Comparison of ENCODE assay signal across 13 cellular contexts in genomic region chr3:71702131-71703024, GRCh38. TPM values are rescaled to one million over a fixed set of nuclear protein-coding genes. Genes with fewer than 3 reads are reported as not detected.
DNase-seq lines count a peak whose midpoint lies in the region; ATAC-seq and TF ChIP-seq lines count a peak whose summit lies in the region.
"Had no signal": no experiment of that assay in that cellular context is flagged by ENCODE, and none has a peak within 500 bp of the region (broad histone marks: within the 10 kb centered on the region; RNA-seq: fewer than 3 reads in every experiment).

No MANE protein-coding gene starts in this region.

- TF ChIP-seq EP300 in SK-N-SH (IDR thresholded peaks at IDR 0.05; ENCODE audit: borderline replicate concordance in 1 of 2, low read depth in 1 of 2, low read length in 1 of 2), result no peak

- 88% methylated on average over 7 of the region's 7 CpGs for WGBS in SK-N-SH (ENCODE audit: low lambda C conversion rate)

- POLR2A ChIA-PET in activated CD4-positive, alpha-beta memory T cell treated with anti-CD3 and anti-CD28 coated beads, Interleukin-2, amount 10 ng/mL, durations not matched to agents 7 days and 5 days (lab: Charles Lee), result interaction anchor here (0.7 to 1.9 kb wide), 8 partner anchors 15 to 498 kb away, joined by 3 to 11 read pairs (median 4); partner anchors contain the start of gene EIF4E3
- POLR2A ChIA-PET in SK-N-SH (lab: Yijun Ruan, JAX), result no interaction called here

- no peaks in the 10 kb centered on the region for H3K79me2 ChIP-seq in SK-N-SH (ENCODE audit: insufficient read depth)

- no peaks in the 10 kb centered on the region for H3K27me3 ChIP-seq in SK-N-SH (ENCODE audit: insufficient read depth)
- H3K27me3 ChIP-seq: Peyer's patch had no signal

- no peak for TF ChIP-seq RAD21 in SK-N-SH (IDR thresholded peaks at IDR 0.05; ENCODE audit: low read length)

- no peaks in the 10 kb centered on the region for H3K4me1 ChIP-seq in SK-N-SH (ENCODE audit: control insufficient read depth in 1 of 2, insufficient read depth in 2 of 2, low read depth in 1 of 2, low read length in 1 of 2)
- H3K4me1 ChIP-seq: Peyer's patch had no signal

- H3K4me2 ChIP-seq in SK-N-SH, result no peak overlapping the region

- H2AFZ ChIP-seq in SK-N-SH (ENCODE audit: low read depth), result no peak overlapping the region

- peak overlapping the region; percentile 64 for H3K4me3 Mint-ChIP-seq in activated CD4-positive, alpha-beta memory T cell treated with anti-CD3 and anti-CD28 coated beads, Interleukin-2, amount 10 ng/mL, durations not matched to agents 7 days and 5 days
- no peak overlapping the region for H3K4me3 Mint-ChIP-seq in chondrocyte (ENCODE audit: unreplicated experiment)

- H3K36me3 Mint-ChIP-seq in activated CD4-positive, alpha-beta memory T cell treated with anti-CD3 and anti-CD28 coated beads, Interleukin-2, amount 10 ng/mL, durations not matched to agents 7 days and 5 days (ENCODE audit: low read depth), result peaks cover 76% of the 10 kb centered on the region
- peaks cover 10% of the 10 kb centered on the region for H3K36me3 Mint-ChIP-seq in chondrocyte (ENCODE audit: low read depth)

- no peaks in the 10 kb centered on the region for H3K27me3 Mint-ChIP-seq in activated CD4-positive, alpha-beta memory T cell treated with anti-CD3 and anti-CD28 coated beads, Interleukin-2, amount 10 ng/mL, durations not matched to agents 7 days and 5 days
- H3K27me3 Mint-ChIP-seq in chondrocyte (ENCODE audit: low read depth), result no peaks in the 10 kb centered on the region

- H3F3A ChIP-seq in SK-N-SH (replicated peaks; ENCODE audit: insufficient read depth), result no peaks in the 10 kb centered on the region

- no peak overlapping the region for H3K9ac ChIP-seq in SK-N-SH

- peaks cover 65% of the 10 kb centered on the region for H3K4me1 Mint-ChIP-seq in activated CD4-positive, alpha-beta memory T cell treated with anti-CD3 and anti-CD28 coated beads, Interleukin-2, amount 10 ng/mL, durations not matched to agents 7 days and 5 days
- H3K4me1 Mint-ChIP-seq in chondrocyte (ENCODE audit: low read depth), result peaks cover 3% of the 10 kb centered on the region

- H4K20me1 ChIP-seq in SK-N-SH (ENCODE audit: insufficient read depth), result no peaks in the 10 kb centered on the region

- H3K27ac ChIP-seq in SK-N-SH (ENCODE audit: low read depth in 2 of 2, low read length in 1 of 2), result no peak overlapping the region

- no peaks in the 10 kb centered on the region for H3K36me3 ChIP-seq in SK-N-SH (replicated peaks in 1 of 2; ENCODE audit: control insufficient read depth in 1 of 2, insufficient read depth in 2 of 2, low read length in 1 of 2)
- H3K36me3 ChIP-seq: HAP-1 had no signal

- CTCF ChIA-PET in activated CD4-positive, alpha-beta memory T cell treated with anti-CD3 and anti-CD28 coated beads, Interleukin-2, amount 10 ng/mL, durations not matched to agents 7 days and 5 days (lab: Charles Lee), result interaction anchor here (0.7 to 2.5 kb wide), 8 partner anchors 9 to 931 kb away, joined by 3 to 10 read pairs (median 4); no protein-coding TSS in a partner anchor
- CTCF ChIA-PET in SK-N-SH (lab: Yijun Ruan, JAX), result interaction anchor here (0.6 to 2.5 kb wide), 3 partner anchors 9 to 1267 kb away, joined by 3 to 14 read pairs (median 4); no protein-coding TSS in a partner anchor

- TF ChIP-seq CTCF in SK-N-SH (IDR thresholded peaks at IDR 0.05) (no peak), chondrocyte (IDR thresholded peaks at IDR 0.05) (no peak)

- H3K9me3 Mint-ChIP-seq in activated CD4-positive, alpha-beta memory T cell treated with anti-CD3 and anti-CD28 coated beads, Interleukin-2, amount 10 ng/mL, durations not matched to agents 7 days and 5 days, result no peaks in the 10 kb centered on the region
- H3K9me3 Mint-ChIP-seq in chondrocyte (ENCODE audit: low read depth), result no peaks in the 10 kb centered on the region

- DNase-seq in stimulated activated CD4-positive, alpha-beta T cell treated with anti-CD3 and anti-CD28 coated beads, Interleukin-1b, Interleukin-23, amount 100 ng/mL, for 48 hours, result peak; percentile 44
- no peak for DNase-seq in stimulated activated CD4-positive, alpha-beta T cell treated with anti-CD3 and anti-CD28 coated beads, Interleukin-12 subunit alpha, Interleukin-12 subunit beta, amount 100 ng/mL, for 4 hours
- peak; percentile 60 for DNase-seq in activated CD4-positive, alpha-beta memory T cell treated with anti-CD3 and anti-CD28 coated beads, Interleukin-2, amount 10 ng/mL, durations not matched to agents 7 days and 5 days
- DNase-seq in islet precursor cell (peak; percentile 57), SK-N-SH (no peak), chondrocyte (ENCODE audit: low spot score) (no peak)
- DNase-seq in stimulated activated CD8-positive, alpha-beta memory T cell treated with anti-CD3 and anti-CD28 coated beads, Interleukin-4, amount 100 ng/mL, for 48 hours, result no peak
- DNase-seq: C1 segment of cervical spinal cord, NCI-H1092, Peyer's patch had no signal

- peak overlapping the region; percentile 95 for H3K27ac Mint-ChIP-seq in activated CD4-positive, alpha-beta memory T cell treated with anti-CD3 and anti-CD28 coated beads, Interleukin-2, amount 10 ng/mL, durations not matched to agents 7 days and 5 days
- no peak overlapping the region for H3K27ac Mint-ChIP-seq in chondrocyte (ENCODE audit: unreplicated experiment)

- H3K9me3 ChIP-seq in SK-N-SH, result no peaks in the 10 kb centered on the region
- H3K9me3 ChIP-seq: HAP-1, Peyer's patch had no signal

- no peak overlapping the region for H3K4me3 ChIP-seq in SK-N-SH (ENCODE audit: low read depth in 2 of 2, low read length in 1 of 2)
- H3K4me3 ChIP-seq: HAP-1, Peyer's patch had no signal

- ATAC-seq in GM18519 (IDR thresholded peaks at IDR 0.05; ENCODE audit: low FRiP score, unreplicated experiment), result no peak

- no peaks in the 10 kb centered on the region for H3K9me2 ChIP-seq in SK-N-SH

TF ChIP-seq in SK-N-SH, 30 proteins besides CTCF, POLR2A, EP300 and RAD21 (continues in another document):
- TF ChIP-seq POLR2AphosphoS5 (IDR thresholded peaks at IDR 0.05; ENCODE audit: low read depth, low read length) (no peak), FOXM1 (IDR thresholded peaks at IDR 0.05; ENCODE audit: low read depth) (no peak), CHD2 (IDR thresholded peaks at IDR 0.05; ENCODE audit: low read length, partially characterized antibody) (no peak), PBX3 (IDR thresholded peaks at IDR 0.05) (no peak), MXI1 (IDR thresholded peaks at IDR 0.05; ENCODE audit: low read depth, low read length) (no peak)
- TF ChIP-seq, protein P1, sequence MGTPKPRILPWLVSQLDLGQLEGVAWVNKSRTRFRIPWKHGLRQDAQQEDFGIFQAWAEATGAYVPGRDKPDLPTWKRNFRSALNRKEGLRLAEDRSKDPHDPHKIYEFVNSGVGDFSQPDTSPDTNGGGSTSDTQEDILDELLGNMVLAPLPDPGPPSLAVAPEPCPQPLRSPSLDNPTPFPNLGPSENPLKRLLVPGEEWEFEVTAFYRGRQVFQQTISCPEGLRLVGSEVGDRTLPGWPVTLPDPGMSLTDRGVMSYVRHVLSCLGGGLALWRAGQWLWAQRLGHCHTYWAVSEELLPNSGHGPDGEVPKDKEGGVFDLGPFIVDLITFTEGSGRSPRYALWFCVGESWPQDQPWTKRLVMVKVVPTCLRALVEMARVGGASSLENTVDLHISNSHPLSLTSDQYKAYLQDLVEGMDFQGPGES (IDR thresholded peaks at IDR 0.05; ENCODE audit: low read depth, low read length), result no peak
- TF ChIP-seq, protein P2, sequence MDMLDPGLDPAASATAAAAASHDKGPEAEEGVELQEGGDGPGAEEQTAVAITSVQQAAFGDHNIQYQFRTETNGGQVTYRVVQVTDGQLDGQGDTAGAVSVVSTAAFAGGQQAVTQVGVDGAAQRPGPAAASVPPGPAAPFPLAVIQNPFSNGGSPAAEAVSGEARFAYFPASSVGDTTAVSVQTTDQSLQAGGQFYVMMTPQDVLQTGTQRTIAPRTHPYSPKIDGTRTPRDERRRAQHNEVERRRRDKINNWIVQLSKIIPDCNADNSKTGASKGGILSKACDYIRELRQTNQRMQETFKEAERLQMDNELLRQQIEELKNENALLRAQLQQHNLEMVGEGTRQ (IDR thresholded peaks at IDR 0.05; ENCODE audit: borderline replicate concordance, low read depth, low read length), result no peak

RNA-seq across cellular contexts. Expression of gene EIF4E3, which starts 22.8 kb away (rescaled TPM):
- total RNA-seq in activated CD4-positive, alpha-beta memory T cell treated with anti-CD3 and anti-CD28 coated beads, Interleukin-2, amount 10 ng/mL, durations not matched to agents 7 days and 5 days, result 10 to 100 TPM; 76.9 TPM
- polyA plus RNA-seq in SK-N-SH (2012; rRNA removed), result 0.47 and 0.67 TPM in 2 replicates
- polyA plus RNA-seq in SK-N-SH (2012; cell fraction: cytosol; rRNA removed), result 1.3 and 2.1 TPM in 2 replicates
- 0.13 and 0.51 TPM in 2 replicates for polyA plus RNA-seq in SK-N-SH (2012; cell fraction: nucleus; rRNA removed)
- 10.6 to 12.4 TPM (median 11.8 TPM) in 3 replicates for total RNA-seq in chondrocyte

RNA-seq across cellular contexts. Expression of gene GPR27, which starts 51.3 kb away (rescaled TPM):
- 1 to 10 TPM; 3.0 to 3.1 TPM for total RNA-seq in activated CD4-positive, alpha-beta memory T cell treated with anti-CD3 and anti-CD28 coated beads, Interleukin-2, amount 10 ng/mL, durations not matched to agents 7 days and 5 days
- polyA plus RNA-seq in SK-N-SH (2012; rRNA removed), result 0.05 and 0.16 TPM in 2 replicates
- 0.18 and 0.25 TPM in 2 replicates for polyA plus RNA-seq in SK-N-SH (2012; cell fraction: cytosol; rRNA removed)
- not detected in 2 replicates for polyA plus RNA-seq in SK-N-SH (2012; cell fraction: nucleus; rRNA removed)
- total RNA-seq in chondrocyte, result 3.5 to 5.8 TPM (median 5.5 TPM) in 3 replicates
- total RNA-seq: glomerular endothelial cell, Peyer's patch had no signal

Comparison
In these comparisons a context has a peak if more than half of its experiments do, and no peak if none do; other contexts are left out.
1. DNase-seq: peak in stimulated activated CD4-positive, alpha-beta T cell treated with anti-CD3 and anti-CD28 coated beads, Interleukin-1b, Interleukin-23, amount 100 ng/mL, for 48 hours (single experiment), activated CD4-positive, alpha-beta memory T cell treated with anti-CD3 and anti-CD28 coated beads, Interleukin-2, amount 10 ng/mL, durations not matched to agents 7 days and 5 days (single experiment) and islet precursor cell (single experiment); none in stimulated activated CD4-positive, alpha-beta T cell treated with anti-CD3 and anti-CD28 coated beads, Interleukin-12 subunit alpha, Interleukin-12 subunit beta, amount 100 ng/mL, for 4 hours (single experiment), stimulated activated CD8-positive, alpha-beta memory T cell treated with anti-CD3 and anti-CD28 coated beads, Interleukin-4, amount 100 ng/mL, for 48 hours (single experiment), SK-N-SH (single experiment) and chondrocyte (single experiment).